Comparison of ENCODE assay signal across 21 cellular contexts in the genomic region with DNA sequence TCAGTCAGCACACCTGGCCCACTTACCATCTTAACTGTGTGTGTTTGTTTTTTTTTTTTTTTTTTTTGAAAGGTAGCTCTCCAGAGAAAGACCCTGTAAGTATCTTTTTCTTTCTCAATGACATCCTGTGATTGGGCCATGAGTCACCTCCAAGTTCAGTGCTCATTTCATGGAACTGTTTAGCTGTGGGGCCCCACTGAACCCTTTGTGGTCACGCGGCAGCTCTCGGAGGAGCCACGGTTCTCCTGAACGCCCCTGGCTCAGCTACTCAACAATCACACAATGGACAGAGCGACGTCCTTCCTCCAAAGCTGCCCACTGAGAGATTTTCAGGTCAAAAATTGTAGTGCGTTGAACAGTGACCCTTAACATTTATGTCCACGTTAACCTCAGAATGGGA. TPM values are rescaled to one million over a fixed set of nuclear protein-coding genes. Genes with fewer than 3 reads are reported as not detected.
DNase-seq lines count a peak whose midpoint lies in the region; ATAC-seq and TF ChIP-seq lines count a peak whose summit lies in the region.
"Had no signal": no experiment of that assay in that cellular context is flagged by ENCODE, and none has a peak within 500 bp of the region (broad histone marks: within the 10 kb centered on the region; RNA-seq: fewer than 3 reads in every experiment).

No MANE protein-coding gene starts in this region.

- TF ChIP-seq CTCF in HFFc6 (IDR thresholded peaks at IDR 0.05) (no peak), nephron progenitor cell (IDR thresholded peaks at IDR 0.05) (no peak), foreskin keratinocyte (conservative IDR thresholded peaks at IDR 0.05) (no peak)

- H3K27ac ChIP-seq in naive thymus-derived CD4-positive, alpha-beta T cell (ENCODE audit: low read depth, low read length) = no peak overlapping the region
- no peak overlapping the region for H3K27ac ChIP-seq in foreskin keratinocyte
- H3K27ac ChIP-seq: A549, coronary artery, GM23248 had no signal

- no peaks in the 10 kb centered on the region for H3K36me3 ChIP-seq in naive thymus-derived CD4-positive, alpha-beta T cell (ENCODE audit: control insufficient read depth in 2 of 3, insufficient read depth in 3 of 3, low read length in 3 of 3)

- H3K27me3 Mint-ChIP-seq in HFFc6 (ENCODE audit: insufficient read depth) = peaks cover 9% of the 10 kb centered on the region
- peaks cover 11% of the 10 kb centered on the region for H3K27me3 Mint-ChIP-seq in activated CD4-positive, alpha-beta memory T cell treated with anti-CD3 and anti-CD28 coated beads for 36 hours
- H3K27me3 Mint-ChIP-seq in naive thymus-derived CD4-positive, alpha-beta T cell = peaks cover 0 to 17% (median 4%) of the 10 kb centered on the region in 5 donors
- peaks cover 13% of the 10 kb centered on the region for H3K27me3 Mint-ChIP-seq in nephron progenitor cell (ENCODE audit: low read depth, poor library complexity)

- no peak overlapping the region for H3K4me3 ChIP-seq in naive thymus-derived CD4-positive, alpha-beta T cell (ENCODE audit: low read length)
- H3K4me3 ChIP-seq: A549, coronary artery, GM23248 had no signal

- ATAC-seq in naive thymus-derived CD4-positive, alpha-beta T cell = peak; percentile 34
- ATAC-seq in foreskin keratinocyte = no peak

- peak overlapping the region; percentile 61 for H3K4me3 Mint-ChIP-seq in HFFc6
- H3K4me3 Mint-ChIP-seq in activated CD4-positive, alpha-beta memory T cell treated with anti-CD3 and anti-CD28 coated beads for 36 hours = no peak overlapping the region
- peak overlapping the region in 1 of 10 donors; percentile 66 for H3K4me3 Mint-ChIP-seq in naive thymus-derived CD4-positive, alpha-beta T cell
- H3K4me3 Mint-ChIP-seq in nephron progenitor cell = no peak overlapping the region
- H3K4me3 Mint-ChIP-seq: CD4-positive, alpha-beta memory T cell had no signal

- H3K9me3 ChIP-seq in naive thymus-derived CD4-positive, alpha-beta T cell (ENCODE audit: control insufficient read depth in 2 of 3, low read length in 3 of 3) = no peaks in the 10 kb centered on the region
- H3K9me3 ChIP-seq: A549 had no signal

- no peaks in the 10 kb centered on the region for H3K4me1 ChIP-seq in naive thymus-derived CD4-positive, alpha-beta T cell (ENCODE audit: control insufficient read depth in 2 of 2, insufficient read depth in 2 of 2, low read length in 2 of 2)
- no peaks in the 10 kb centered on the region for H3K4me1 ChIP-seq in foreskin keratinocyte

- CTCF ChIA-PET in activated CD4-positive, alpha-beta memory T cell treated with anti-CD3 and anti-CD28 coated beads for 36 hours (lab: Charles Lee) = no interaction called here
- CTCF ChIA-PET in naive thymus-derived CD4-positive, alpha-beta T cell (lab: Charles Lee) = no interaction called here

- H3K4me1 Mint-ChIP-seq in HFFc6 (ENCODE audit: low read depth) (peaks cover 14% of the 10 kb centered on the region), nephron progenitor cell (peaks cover 6% of the 10 kb centered on the region)
- H3K4me1 Mint-ChIP-seq in activated CD4-positive, alpha-beta memory T cell treated with anti-CD3 and anti-CD28 coated beads for 36 hours (ENCODE audit: low read depth) = peaks cover 15% of the 10 kb centered on the region
- H3K4me1 Mint-ChIP-seq in naive thymus-derived CD4-positive, alpha-beta T cell = peaks cover 0 to 19% (median 4%) of the 10 kb centered on the region in 7 donors

- peak overlapping the region; percentile 77 for H3K27ac Mint-ChIP-seq in HFFc6
- H3K27ac Mint-ChIP-seq in activated CD4-positive, alpha-beta memory T cell treated with anti-CD3 and anti-CD28 coated beads for 36 hours = peak overlapping the region; percentile 60
- H3K27ac Mint-ChIP-seq in naive thymus-derived CD4-positive, alpha-beta T cell = peak overlapping the region in 1 of 9 donors; percentile 34
- H3K27ac Mint-ChIP-seq in nephron progenitor cell = no peak overlapping the region
- H3K27ac Mint-ChIP-seq: CD4-positive, alpha-beta memory T cell had no signal

- peak; percentile 79 for DNase-seq in activated CD4-positive, alpha-beta T cell treated with anti-CD3 and anti-CD28 coated beads for 48 hours
- DNase-seq in activated CD4-positive, alpha-beta T cell treated with anti-CD3 and anti-CD28 coated beads for 4 hours = no peak
- DNase-seq in HFFc6 = peak; percentile 6
- DNase-seq in activated CD4-positive, alpha-beta memory T cell treated with anti-CD3 and anti-CD28 coated beads for 36 hours = peak; percentile 82
- DNase-seq in naive thymus-derived CD4-positive, alpha-beta T cell = peak in 1 of 9 donors; percentile 59
- no peak for DNase-seq in nephron progenitor cell
- no peak for DNase-seq in HCEC 1CT
- no peak for DNase-seq in foreskin keratinocyte
- DNase-seq: CD4-positive, alpha-beta memory T cell; DND-41; erythroblast; glutamatergic neuron; GM23248; NCI-H2107; NCI-H774; nucleus accumbens; SHP77; T1000 had no signal

- intact Hi-C loops in activated CD4-positive, alpha-beta memory T cell treated with anti-CD3 and anti-CD28 coated beads for 36 hours (cut with micrococcal nuclease) = loop anchor here (2.0 to 5.0 kb wide), 5 partner anchors 68 to 260 kb away; partner anchors contain the start of genes ASMTL and P2RY8
- intact Hi-C loops in naive thymus-derived CD4-positive, alpha-beta T cell (cut with micrococcal nuclease) = loop anchor here (2.0 to 5.0 kb wide), 4 partner anchors 14 to 1270 kb away; partner anchors contain the start of genes IL3RA (in 1 of the 2) and SLC25A6 (in 1 of the 2)

- POLR2A ChIA-PET in activated CD4-positive, alpha-beta memory T cell treated with anti-CD3 and anti-CD28 coated beads for 36 hours (lab: Charles Lee) = no interaction called here
- POLR2A ChIA-PET in naive thymus-derived CD4-positive, alpha-beta T cell (lab: Charles Lee) = no interaction called here

- H3K36me3 Mint-ChIP-seq in HFFc6 (ENCODE audit: low read depth) (no peaks in the 10 kb centered on the region), nephron progenitor cell (ENCODE audit: low read depth) (no peaks in the 10 kb centered on the region)
- H3K36me3 Mint-ChIP-seq in activated CD4-positive, alpha-beta memory T cell treated with anti-CD3 and anti-CD28 coated beads for 36 hours = no peaks in the 10 kb centered on the region
- peaks cover 0 to 3% (median 0%) of the 10 kb centered on the region in 5 donors for H3K36me3 Mint-ChIP-seq in naive thymus-derived CD4-positive, alpha-beta T cell
- H3K36me3 Mint-ChIP-seq: CD4-positive, alpha-beta memory T cell had no signal

- H3K9me3 Mint-ChIP-seq in HFFc6 = no peaks in the 10 kb centered on the region
- no peaks in the 10 kb centered on the region for H3K9me3 Mint-ChIP-seq in activated CD4-positive, alpha-beta memory T cell treated with anti-CD3 and anti-CD28 coated beads for 36 hours
- H3K9me3 Mint-ChIP-seq in naive thymus-derived CD4-positive, alpha-beta T cell = no peaks in the 10 kb centered on the region
- no peaks in the 10 kb centered on the region for H3K9me3 Mint-ChIP-seq in nephron progenitor cell

- H3K27me3 ChIP-seq in naive thymus-derived CD4-positive, alpha-beta T cell (ENCODE audit: control insufficient read depth in 2 of 2, insufficient read depth in 2 of 2, low read length in 2 of 2) = no peaks in the 10 kb centered on the region
- no peaks in the 10 kb centered on the region for H3K27me3 ChIP-seq in foreskin keratinocyte

RNA-seq across cellular contexts. Expression of gene IL3RA, which starts 14.2 kb away (rescaled TPM):
- total RNA-seq in HFFc6 (2021; fragmentation: NEBNext Ultra II Directional; extraction: Animal tissue kit (Norgen Biotek cat#: 25700)) = under 1 TPM in 2 of 6 experiments, not detected in 4; 0.09 to 0.13 TPM
- 1 to 10 TPM; 1.2 to 1.4 TPM for total RNA-seq in activated CD4-positive, alpha-beta memory T cell treated with anti-CD3 and anti-CD28 coated beads for 36 hours
- 10 to 100 TPM in 2 of 5 experiments, 1 to 10 TPM in 1, not detected in 2; 7.9 to 23.7 (median 10.5) TPM for total RNA-seq in naive thymus-derived CD4-positive, alpha-beta T cell
- under 1 TPM; 0.12 to 0.16 TPM for polyA plus RNA-seq in naive thymus-derived CD4-positive, alpha-beta T cell
- total RNA-seq in foreskin keratinocyte = not detected in 2 replicates
- polyA plus RNA-seq in foreskin keratinocyte = not detected in 2 replicates
- total RNA-seq: GM23248, MCF 10A had no signal

RNA-seq across cellular contexts. Expression of gene CSF2RA, which starts 53.8 kb away (rescaled TPM):
- total RNA-seq in HFFc6 (2021; fragmentation: NEBNext Ultra II Directional; extraction: Animal tissue kit (Norgen Biotek cat#: 25700)) = under 1 TPM; 0.18 to 0.59 (median 0.42) TPM
- under 1 TPM; 0.38 to 0.39 TPM for total RNA-seq in activated CD4-positive, alpha-beta memory T cell treated with anti-CD3 and anti-CD28 coated beads for 36 hours
- total RNA-seq in naive thymus-derived CD4-positive, alpha-beta T cell = 10 to 100 TPM in 1 of 5 experiments, 1 to 10 TPM in 3, under 1 TPM in 1; 0.63 to 51.3 (median 1.5) TPM
- under 1 TPM in 1 of 2 donors, not detected in 1; 0.26 TPM for polyA plus RNA-seq in naive thymus-derived CD4-positive, alpha-beta T cell
- 0.10 TPM in 1 of 2 replicates, not detected in the other for total RNA-seq in foreskin keratinocyte
- not detected in 2 replicates for polyA plus RNA-seq in foreskin keratinocyte
- total RNA-seq: GM23248, MCF 10A had no signal
- polyA plus RNA-seq: GM23248 had no signal

Comparison
In these comparisons a context has a peak if more than half of its experiments do, and no peak if none do; other contexts are left out.
1. DNase-seq: peak in activated CD4-positive, alpha-beta T cell treated with anti-CD3 and anti-CD28 coated beads for 48 hours (single experiment), HFFc6 (single experiment) and activated CD4-positive, alpha-beta memory T cell treated with anti-CD3 and anti-CD28 coated beads for 36 hours (single experiment); none in activated CD4-positive, alpha-beta T cell treated with anti-CD3 and anti-CD28 coated beads for 4 hours (0 of 2), nephron progenitor cell (single experiment), HCEC 1CT (single experiment) and foreskin keratinocyte (0 of 2).